22 cellular contexts compared by ENCODE assay signal in genomic region chr2:224178085-224178484, GRCh38.
A peak's percentile ranks its signal among the peaks of the same experiment; 100 is the strongest.
DNase-seq lines count a peak whose midpoint lies in the region; ATAC-seq, FAIRE-seq and TF ChIP-seq lines count a peak whose summit lies in the region.
"Had no signal": no experiment of that assay in that cellular context is flagged by ENCODE, and none has a peak within 500 bp of the region (broad histone marks: within the 10 kb centered on the region; RNA-seq: fewer than 3 reads in every experiment).

No MANE protein-coding gene starts in this region.

- no peak for FAIRE-seq in bronchial epithelial cell (lab: Jason Lieb, UNC)
- FAIRE-seq: endothelial cell of umbilical vein had no signal

- peak; percentile 57 for DNase-seq in COR-L47 (lab: John Stamatoyannopoulos, UW)
- DNase-seq in NCI-H69 (lab: John Stamatoyannopoulos, UW): peak; percentile 1
- DNase-seq in bronchial epithelial cell (ENCODE audit: low read depth): peak; percentile 95
- DNase-seq in left kidney (ENCODE audit: low read depth, low spot score): peak; percentile 58
- DNase-seq in NCI-H2196 (lab: John Stamatoyannopoulos, UW; ENCODE audit: unreplicated experiment): no peak
- DNase-seq: activated CD4-positive, alpha-beta T cell treated with anti-CD3 and anti-CD28 coated beads for 36 hours; activated T-cell treated with anti-CD3 and anti-CD28 coated beads, Interleukin-2, amount 50 U/mL, for 24 hours; dorsolateral prefrontal cortex; heart right ventricle; left lung; midbrain; naive thymus-derived CD8-positive, alpha-beta T cell; NCI-H1436 treated with DMSO at 0.1 percent for 48 hours; NCI-H524 treated with DMSO at 0.1 percent for 48 hours; RPMI8226; SK-N-SH; stimulated activated naive CD8-positive, alpha-beta T cell treated with anti-CD3 and anti-CD28 coated beads, Interleukin-15, Interleukin-2, amounts not matched to agents 100 U/mL and 50 U/mL, for 24 hours; T-helper 2 cell had no signal

- H3K36me3 ChIP-seq in bronchial epithelial cell (ENCODE audit: control insufficient read depth, insufficient read depth, low read length): no peaks in the 10 kb centered on the region
- H3K36me3 ChIP-seq: heart right ventricle, left lung, right atrium auricular region had no signal

- H3K4me3 ChIP-seq in bronchial epithelial cell (ENCODE audit: low read depth, low read length): no peak overlapping the region
- H3K4me3 ChIP-seq: dorsolateral prefrontal cortex, heart right ventricle, left lung, right atrium auricular region had no signal

- H3K27me3 ChIP-seq in bronchial epithelial cell (ENCODE audit: control insufficient read depth, insufficient read depth, low read length): no peaks in the 10 kb centered on the region
- H3K27me3 ChIP-seq: dorsolateral prefrontal cortex, heart right ventricle, left lung, right atrium auricular region had no signal

- TF ChIP-seq CTCF in bronchial epithelial cell (IDR thresholded peaks at IDR 0.05; ENCODE audit: insufficient read depth, low read length, severe bottlenecking): no peak

- no peak for ATAC-seq in GM21381 (IDR thresholded peaks at IDR 0.05; ENCODE audit: unreplicated experiment)
- ATAC-seq in GM18511 (IDR thresholded peaks at IDR 0.05; ENCODE audit: unreplicated experiment): no peak
- ATAC-seq: activated CD4-positive, alpha-beta T cell treated with anti-CD3 and anti-CD28 coated beads for 36 hours; heart right ventricle; left lung; naive thymus-derived CD8-positive, alpha-beta T cell; stimulated activated naive CD8-positive, alpha-beta T cell treated with anti-CD3 and anti-CD28 coated beads, Interleukin-15, Interleukin-2, amounts not matched to agents 100 U/mL and 50 U/mL, for 24 hours had no signal
